Comparison of ENCODE assay signal across 8 cellular contexts in genomic region chr10:37976880-37977203, GRCh38. TPM values are rescaled to one million over a fixed set of nuclear protein-coding genes. Genes with fewer than 3 reads are reported as not detected.
DNase-seq lines count a peak whose midpoint lies in the region; ATAC-seq and TF ChIP-seq lines count a peak whose summit lies in the region.

No MANE protein-coding gene starts in this region.

- DNase-seq in CD14-positive monocyte (ENCODE audit: low spot score) (no peak), nephron progenitor cell (no peak), NCI-H1092 treated with DMSO at 0.1 percent for 48 hours (lab: John Stamatoyannopoulos, UW) (no peak), NCI-H1417 treated with DMSO at 0.1 percent for 48 hours (lab: John Stamatoyannopoulos, UW) (no peak), midbrain (lab: John Stamatoyannopoulos, UW) (no peak)
- DNase-seq in central memory CD8-positive, alpha-beta T cell (ENCODE audit: low spot score in 2 of 2): no peak

- H3K9ac ChIP-seq in HUES48 (ENCODE audit: low read depth, low read length): no peak overlapping the region

- peak overlapping the region; percentile 89 to 95 for H3K4me3 Mint-ChIP-seq in CD14-positive monocyte
- H3K4me3 Mint-ChIP-seq in central memory CD8-positive, alpha-beta T cell: peak overlapping the region; percentile 84
- peak overlapping the region; percentile 90 for H3K4me3 Mint-ChIP-seq in nephron progenitor cell

- peaks cover 51% of the 10 kb centered on the region for H3K9me3 ChIP-seq in HUES48 (ENCODE audit: control insufficient read depth, insufficient read depth, low read length)

- no peak overlapping the region for H3K27ac ChIP-seq in HUES48 (ENCODE audit: low read depth, low read length)

- intact Hi-C loops in CD14-positive monocyte (cut with micrococcal nuclease): loop anchor here (2.0 to 10.0 kb wide), 5 partner anchors 34 to 122 kb away; partner anchors contain the start of genes ZNF248 (in 2 of the 2), ZNF33A (in 2 of the 2) and ZNF37A (in 1 of the 2)

- ATAC-seq in central memory CD8-positive, alpha-beta T cell (replicated peaks; ENCODE audit: extremely low read depth, poor library complexity, severe bottlenecking): peak; percentile 0
- no peak for ATAC-seq in GM21390 (IDR thresholded peaks at IDR 0.05; ENCODE audit: unreplicated experiment)

- H3K36me3 Mint-ChIP-seq in CD14-positive monocyte (peaks cover 0 to 2% of the 10 kb centered on the region in 2 donors), nephron progenitor cell (ENCODE audit: low read depth) (peaks cover 23% of the 10 kb centered on the region)
- peaks cover 7% of the 10 kb centered on the region for H3K36me3 Mint-ChIP-seq in central memory CD8-positive, alpha-beta T cell (ENCODE audit: insufficient read depth)

- peaks cover 20% of the 10 kb centered on the region for H3K4me1 Mint-ChIP-seq in CD14-positive monocyte
- peaks cover 28% of the 10 kb centered on the region for H3K4me1 Mint-ChIP-seq in central memory CD8-positive, alpha-beta T cell
- peaks cover 12% of the 10 kb centered on the region for H3K4me1 Mint-ChIP-seq in nephron progenitor cell

- H3K27me3 Mint-ChIP-seq in CD14-positive monocyte (ENCODE audit: low read depth in 3 of 3): peaks cover 0 to 3% (median 0%) of the 10 kb centered on the region in 3 donors
- H3K27me3 Mint-ChIP-seq in central memory CD8-positive, alpha-beta T cell: no peaks in the 10 kb centered on the region
- peaks cover 4% of the 10 kb centered on the region for H3K27me3 Mint-ChIP-seq in nephron progenitor cell (ENCODE audit: low read depth, poor library complexity)

- peak overlapping the region; percentile 38; the same call in 1 of the 2 replicates for H3K4me3 ChIP-seq in HUES48 (ENCODE audit: low read depth, low read length)

- H3K9me3 Mint-ChIP-seq in CD14-positive monocyte: peaks cover 0 to 4% (median under 1%) of the 10 kb centered on the region in 7 donors
- no peaks in the 10 kb centered on the region for H3K9me3 Mint-ChIP-seq in central memory CD8-positive, alpha-beta T cell
- H3K9me3 Mint-ChIP-seq in nephron progenitor cell: peaks cover 32% of the 10 kb centered on the region

- no peaks in the 10 kb centered on the region for H3K36me3 ChIP-seq in HUES48 (ENCODE audit: control insufficient read depth, insufficient read depth, low read length)

- H3K4me1 ChIP-seq in HUES48 (ENCODE audit: control insufficient read depth, insufficient read depth, low read length): no peaks in the 10 kb centered on the region

- no peaks in the 10 kb centered on the region for H3K27me3 ChIP-seq in HUES48 (ENCODE audit: control insufficient read depth, insufficient read depth, low read length)

- TF ChIP-seq CTCF in CD14-positive monocyte (IDR thresholded peaks at IDR 0.05): peak; percentile 56
- peak; percentile 9 for TF ChIP-seq CTCF in nephron progenitor cell (IDR thresholded peaks at IDR 0.05)

- H3K27ac Mint-ChIP-seq in CD14-positive monocyte (peak overlapping the region; percentile 89 to 96 (median 92)), nephron progenitor cell (peak overlapping the region; percentile 83)
- H3K27ac Mint-ChIP-seq in central memory CD8-positive, alpha-beta T cell (ENCODE audit: low read depth): peak overlapping the region; percentile 94

RNA-seq across cellular contexts. Expression of gene ZNF25, which starts 0.4 kb away (rescaled TPM):
- polyA plus RNA-seq in CD14-positive monocyte: 1 to 10 TPM; 5.5 to 6.2 TPM

RNA-seq across cellular contexts. Expression of gene ZNF33A, which starts 33.6 kb away (rescaled TPM):
- polyA plus RNA-seq in CD14-positive monocyte: 10 to 100 TPM; 10.0 to 10.3 TPM
